8 cellular contexts compared by ENCODE assay signal in genomic region chr9:89498845-89499480, GRCh38. TPM values are rescaled to one million over a fixed set of nuclear protein-coding genes. Genes with fewer than 3 reads are reported as not detected.
DNase-seq lines count a peak whose midpoint lies in the region; ATAC-seq, FAIRE-seq and TF ChIP-seq lines count a peak whose summit lies in the region.

No MANE protein-coding gene starts in this region.

- no peaks in the 10 kb centered on the region for H3K9me3 Mint-ChIP-seq in activated CD4-positive, alpha-beta memory T cell treated with anti-CD3 and anti-CD28 coated beads for 36 hours
- H3K9me3 Mint-ChIP-seq in naive thymus-derived CD8-positive, alpha-beta T cell = peaks cover 0 to 2% (median 0%) of the 10 kb centered on the region in 9 donors

- ATAC-seq in HG02623 (IDR thresholded peaks at IDR 0.05; ENCODE audit: unreplicated experiment) = peak; percentile 38
- ATAC-seq in naive thymus-derived CD8-positive, alpha-beta T cell = peak; percentile 13 to 38
- no peak for ATAC-seq in GM21381 (IDR thresholded peaks at IDR 0.05; ENCODE audit: unreplicated experiment)
- ATAC-seq in pancreas = no peak

- H3K27ac Mint-ChIP-seq in activated CD4-positive, alpha-beta memory T cell treated with anti-CD3 and anti-CD28 coated beads for 36 hours = peak overlapping the region; percentile 90
- H3K27ac Mint-ChIP-seq in naive thymus-derived CD8-positive, alpha-beta T cell = peak overlapping the region; percentile 84 to 98 (median 94)

- CTCF ChIA-PET in activated CD4-positive, alpha-beta memory T cell treated with anti-CD3 and anti-CD28 coated beads for 36 hours (lab: Charles Lee) = interaction anchor here (0.9 to 1.7 kb wide), 6 partner anchors 9 to 88 kb away, joined by 3 to 11 read pairs (median 4); no protein-coding TSS in a partner anchor

- no peak overlapping the region for H3K27ac ChIP-seq in pancreas

- DNase-seq in GM12865 (ENCODE audit: low read depth) (peak; percentile 85), erythroblast (lab: John Stamatoyannopoulos, UW) (no peak), iPS-NIHi11 (ENCODE audit: low spot score) (no peak), pancreas (no peak)
- DNase-seq in activated CD4-positive, alpha-beta memory T cell treated with anti-CD3 and anti-CD28 coated beads for 36 hours = peak; percentile 70
- peak in 8 of 10 donors; percentile 37 to 74 (median 53) for DNase-seq in naive thymus-derived CD8-positive, alpha-beta T cell

- H3K36me3 Mint-ChIP-seq in activated CD4-positive, alpha-beta memory T cell treated with anti-CD3 and anti-CD28 coated beads for 36 hours = peaks cover 4% of the 10 kb centered on the region
- H3K36me3 Mint-ChIP-seq in naive thymus-derived CD8-positive, alpha-beta T cell = peaks cover 0 to 6% (median 0%) of the 10 kb centered on the region in 3 donors

- intact Hi-C loops in activated CD4-positive, alpha-beta memory T cell treated with anti-CD3 and anti-CD28 coated beads for 36 hours (cut with micrococcal nuclease) = loop anchor here (1.0 kb wide), 2 partner anchors 9 to 23 kb away; no protein-coding TSS in a partner anchor
- intact Hi-C loops in pancreas (cut with DNase I) = no loop called here

- H3K4me1 ChIP-seq in pancreas = peaks cover 0 to 10% (median 0%) of the 10 kb centered on the region in 3 donors

- no peak for FAIRE-seq in pancreas (lab: Jason Lieb, UNC)

- no peaks in the 10 kb centered on the region for H3K27me3 ChIP-seq in pancreas

- 89 to 91% methylated on average over 7 of the region's 7 CpGs for WGBS in pancreas, 2 donors

- H3K9me3 ChIP-seq in pancreas = no peaks in the 10 kb centered on the region

- POLR2A ChIA-PET in activated CD4-positive, alpha-beta memory T cell treated with anti-CD3 and anti-CD28 coated beads for 36 hours (lab: Charles Lee) = interaction anchor here (0.9 to 1.6 kb wide), 4 partner anchors 9 to 180 kb away, joined by 3 to 4 read pairs (median 3); partner anchors contain the start of gene SECISBP2
- POLR2A ChIA-PET in naive thymus-derived CD8-positive, alpha-beta T cell (lab: Charles Lee) = interaction anchor here (0.7 to 6.2 kb wide), 13 partner anchors 9 to 55 kb away, joined by 3 to 63 read pairs (median 5); no protein-coding TSS in a partner anchor

- H3K4me3 ChIP-seq in GM12865 (ENCODE audit: low read depth, low read length) (peak overlapping the region; percentile 41), pancreas (no peak overlapping the region)

- no peak for TF ChIP-seq CTCF in GM12865 (IDR thresholded peaks at IDR 0.05; ENCODE audit: insufficient read depth, low read depth, low read length, missing control alignments)
- no peak for TF ChIP-seq CTCF in pancreas (IDR thresholded peaks at IDR 0.05)

- no peaks in the 10 kb centered on the region for H3K36me3 ChIP-seq in pancreas

- peak overlapping the region; percentile 75 for H3K4me3 Mint-ChIP-seq in activated CD4-positive, alpha-beta memory T cell treated with anti-CD3 and anti-CD28 coated beads for 36 hours
- H3K4me3 Mint-ChIP-seq in naive thymus-derived CD8-positive, alpha-beta T cell = peak overlapping the region; percentile 79 to 97 (median 92)

- no peak for TF ChIP-seq POLR2A in erythroblast (IDR thresholded peaks at IDR 0.05; ENCODE audit: low read length)

- no peaks in the 10 kb centered on the region for H3K27me3 Mint-ChIP-seq in activated CD4-positive, alpha-beta memory T cell treated with anti-CD3 and anti-CD28 coated beads for 36 hours
- no peaks in the 10 kb centered on the region for H3K27me3 Mint-ChIP-seq in naive thymus-derived CD8-positive, alpha-beta T cell

- peaks cover 70% of the 10 kb centered on the region for H3K4me1 Mint-ChIP-seq in activated CD4-positive, alpha-beta memory T cell treated with anti-CD3 and anti-CD28 coated beads for 36 hours (ENCODE audit: low read depth)
- peaks cover 53 to 92% (median 87%) of the 10 kb centered on the region in 4 donors for H3K4me1 Mint-ChIP-seq in naive thymus-derived CD8-positive, alpha-beta T cell

RNA-seq across cellular contexts. Expression of gene SEMA4D, which starts 1.1 kb away (rescaled TPM):
- total RNA-seq in activated CD4-positive, alpha-beta memory T cell treated with anti-CD3 and anti-CD28 coated beads for 36 hours = 100 to 1,000 TPM; 159 to 161 TPM
- 100 to 1,000 TPM; 565 to 573 TPM for total RNA-seq in naive thymus-derived CD8-positive, alpha-beta T cell
- 100 to 1,000 TPM; 154 to 359 (median 176) TPM for polyA plus RNA-seq in naive thymus-derived CD8-positive, alpha-beta T cell
- 10 to 100 TPM in 5 of 6 donors, 1 to 10 TPM in 1; 7.1 to 29.7 (median 13.0) TPM for total RNA-seq in pancreas
- 10 to 100 TPM in 1 of 2 donors, 1 to 10 TPM in 1; 7.8 to 10.4 TPM for polyA plus RNA-seq in pancreas

Comparison
In these comparisons a context has a peak if more than half of its experiments do, and no peak if none do; other contexts are left out.
1. DNase-seq: peak in GM12865 (single experiment), activated CD4-positive, alpha-beta memory T cell treated with anti-CD3 and anti-CD28 coated beads for 36 hours (single experiment) and naive thymus-derived CD8-positive, alpha-beta T cell (8 of 10); none in erythroblast (0 of 2), iPS-NIHi11 (single experiment) and pancreas (0 of 6).
2. ATAC-seq: peak in HG02623 (single experiment) and naive thymus-derived CD8-positive, alpha-beta T cell (2 of 2); none in GM21381 (single experiment) and pancreas (0 of 4).
3. RNA of gene SEMA4D, which starts 1.1 kb away (total RNA-seq): 565 to 573 TPM in naive thymus-derived CD8-positive, alpha-beta T cell and 159 to 161 TPM in activated CD4-positive, alpha-beta memory T cell treated with anti-CD3 and anti-CD28 coated beads for 36 hours; 7.1 to 29.7 TPM in pancreas; every median in the first group is over 4 times any median in the second.